ENCODE assay signal across 9 cellular contexts in genomic region chr14:74618078-74618952, GRCh38. TPM values are rescaled to one million over a fixed set of nuclear protein-coding genes. Genes with fewer than 3 reads are reported as not detected.
DNase-seq lines count a peak whose midpoint lies in the region; ATAC-seq, FAIRE-seq and TF ChIP-seq lines count a peak whose summit lies in the region.
"Had no signal": no experiment of that assay in that cellular context is flagged by ENCODE, and none has a peak within 500 bp of the region (broad histone marks: within the 10 kb centered on the region; RNA-seq: fewer than 3 reads in every experiment).

No MANE protein-coding gene starts in this region.

- no peak for FAIRE-seq in kidney (lab: Jason Lieb, UNC)

- no peaks in the 10 kb centered on the region for H3K27me3 ChIP-seq in foreskin keratinocyte

- no peak overlapping the region for H3K27ac ChIP-seq in foreskin keratinocyte
- no peak overlapping the region for H3K27ac ChIP-seq in kidney (ENCODE audit: low read depth in 2 of 2, low read length in 2 of 2)
- H3K27ac ChIP-seq: parathyroid adenoma had no signal

- TF ChIP-seq CTCF in foreskin keratinocyte (conservative IDR thresholded peaks at IDR 0.05) (peak; percentile 31), kidney (IDR thresholded peaks at IDR 0.05; ENCODE audit: borderline replicate concordance, extremely low read depth, insufficient read depth) (no peak)

- H3K9ac ChIP-seq in kidney (ENCODE audit: low read length in 2 of 2) = no peak overlapping the region
- H3K9ac ChIP-seq: parathyroid adenoma had no signal

- H3K36me3 ChIP-seq in kidney (ENCODE audit: control insufficient read depth in 1 of 2, insufficient read depth in 2 of 2, low read length in 2 of 2) = no peaks in the 10 kb centered on the region

- DNase-seq in EL = peak; percentile 84
- DNase-seq in NOMO-1 treated with DMSO at 0.1 percent for 48 hours (lab: John Stamatoyannopoulos, UW; ENCODE audit: unreplicated experiment) = peak; percentile 95
- peak; percentile 59 for DNase-seq in activated T-cell treated with anti-CD3 and anti-CD28 coated beads for 24 hours (ENCODE audit: low read depth)
- DNase-seq in foreskin keratinocyte = peak; percentile 84 to 93
- peak; percentile 34 for DNase-seq in stimulated activated CD4-positive, alpha-beta T cell treated with anti-CD3 and anti-CD28 coated beads, Interleukin-2, amount 100 ng/mL, for 4 hours (ENCODE audit: low read depth)
- no peak for DNase-seq in kidney
- DNase-seq in GOT3 (lab: John Stamatoyannopoulos, UW) = no peak

- intact Hi-C loops in kidney (cut with DNase I) = no loop called here

- ATAC-seq in foreskin keratinocyte = peak; percentile 2
- ATAC-seq in GM19324 (IDR thresholded peaks at IDR 0.05; ENCODE audit: low FRiP score, unreplicated experiment) = no peak

- H3K4me1 ChIP-seq in foreskin keratinocyte (peaks cover 45% of the 10 kb centered on the region), kidney (ENCODE audit: control insufficient read depth in 1 of 2, insufficient read depth in 1 of 2, low read depth in 1 of 2, low read length in 2 of 2) (peaks cover 2 to 7% of the 10 kb centered on the region in 2 donors)
- H3K4me1 ChIP-seq: parathyroid adenoma had no signal

- H3K4me3 ChIP-seq in kidney (ENCODE audit: low read length in 2 of 2) = no peak overlapping the region

- no peaks in the 10 kb centered on the region for H3K9me3 ChIP-seq in kidney (ENCODE audit: control insufficient read depth in 1 of 2, low read length in 2 of 2)

RNA-seq across cellular contexts. Expression of gene LTBP2, which starts 6.3 kb away (rescaled TPM):
- total RNA-seq in foreskin keratinocyte (78.2 and 131 TPM in 2 replicates), kidney (10.4 TPM)
- polyA plus RNA-seq in foreskin keratinocyte (26.5 and 35.0 TPM in 2 replicates), kidney (ENCODE audit: insufficient read depth, low read depth, low replicate concordance) (2.9 TPM)

Comparison
In these comparisons a context has a peak if more than half of its experiments do, and no peak if none do; other contexts are left out.
1. DNase-seq: peak in EL (single experiment), NOMO-1 treated with DMSO at 0.1 percent for 48 hours (single experiment), activated T-cell treated with anti-CD3 and anti-CD28 coated beads for 24 hours (single experiment), foreskin keratinocyte (2 of 2) and stimulated activated CD4-positive, alpha-beta T cell treated with anti-CD3 and anti-CD28 coated beads, Interleukin-2, amount 100 ng/mL, for 4 hours (single experiment); none in kidney (single experiment) and GOT3 (single experiment).